14 cellular contexts compared by ENCODE assay signal in genomic region chr11:77152846-77153245, GRCh38. TPM values are rescaled to one million over a fixed set of nuclear protein-coding genes. Genes with fewer than 3 reads are reported as not detected.
DNase-seq lines count a peak whose midpoint lies in the region; ATAC-seq and TF ChIP-seq lines count a peak whose summit lies in the region.
"Had no signal": no experiment of that assay in that cellular context is flagged by ENCODE, and none has a peak within 500 bp of the region (broad histone marks: within the 10 kb centered on the region; RNA-seq: fewer than 3 reads in every experiment).

No MANE protein-coding gene starts in this region.

- peaks cover 6% of the 10 kb centered on the region for H3K27me3 Mint-ChIP-seq in T-helper 1 cell treated with Interleukin-12 subunit alpha and Interleukin-12 subunit beta and Interleukin-4 antibody, amounts not matched to agents 30 μg/mL and 1 μg/mL, for 36 hours (ENCODE audit: low read depth)
- peaks cover 17 to 19% of the 10 kb centered on the region in 2 donors for H3K27me3 Mint-ChIP-seq in natural killer cell (ENCODE audit: low read depth in 2 of 2)

- no peaks in the 10 kb centered on the region for H3K36me3 Mint-ChIP-seq in T-helper 1 cell treated with Interleukin-12 subunit alpha and Interleukin-12 subunit beta and Interleukin-4 antibody, amounts not matched to agents 30 μg/mL and 1 μg/mL, for 36 hours (ENCODE audit: low read depth)
- no peaks in the 10 kb centered on the region for H3K36me3 Mint-ChIP-seq in natural killer cell

- DNase-seq in T-helper 1 cell, result no peak
- DNase-seq in MV-4-11 (lab: John Stamatoyannopoulos, UW), result peak; percentile 15
- DNase-seq in amniotic epithelial cell (ENCODE audit: low read depth), result peak; percentile 64
- DNase-seq in natural killer cell, result no peak
- no peak for DNase-seq in COLO668 (lab: John Stamatoyannopoulos, UW; ENCODE audit: unreplicated experiment)
- no peak for DNase-seq in SKM-1 (lab: John Stamatoyannopoulos, UW; ENCODE audit: unreplicated experiment)
- DNase-seq: Calu3, NCI-H1694, NCI-H510A treated with DMSO at 0.1 percent for 48 hours had no signal

- peaks cover 34% of the 10 kb centered on the region for H3K4me1 Mint-ChIP-seq in T-helper 1 cell treated with Interleukin-12 subunit alpha and Interleukin-12 subunit beta and Interleukin-4 antibody, amounts not matched to agents 30 μg/mL and 1 μg/mL, for 36 hours (ENCODE audit: low read depth)
- H3K4me1 Mint-ChIP-seq in natural killer cell, result peaks cover 40 to 66% of the 10 kb centered on the region in 2 donors

- no peaks in the 10 kb centered on the region for H3K9me3 Mint-ChIP-seq in T-helper 1 cell treated with Interleukin-12 subunit alpha and Interleukin-12 subunit beta and Interleukin-4 antibody, amounts not matched to agents 30 μg/mL and 1 μg/mL, for 36 hours
- no peaks in the 10 kb centered on the region for H3K9me3 Mint-ChIP-seq in natural killer cell
- H3K9me3 Mint-ChIP-seq: dendritic cell treated with granulocyte-macrophage colony-stimulating factor and Interleukin-4, amounts not matched to agents 40 ng/mL and 50 ng/mL, for 4 days had no signal

- ATAC-seq in natural killer cell (no peak), GM21367 (IDR thresholded peaks at IDR 0.05; ENCODE audit: unreplicated experiment) (no peak)

- H3K4me3 Mint-ChIP-seq in T-helper 1 cell treated with Interleukin-12 subunit alpha and Interleukin-12 subunit beta and Interleukin-4 antibody, amounts not matched to agents 30 μg/mL and 1 μg/mL, for 36 hours, result peak overlapping the region; percentile 22
- H3K4me3 Mint-ChIP-seq in natural killer cell, result peak overlapping the region; percentile 77
- H3K4me3 Mint-ChIP-seq: dendritic cell treated with granulocyte-macrophage colony-stimulating factor and Interleukin-4, amounts not matched to agents 40 ng/mL and 50 ng/mL, for 4 days had no signal

- no peak for TF ChIP-seq CTCF in natural killer cell (IDR thresholded peaks at IDR 0.05)

- intact Hi-C loops in natural killer cell (cut with micrococcal nuclease), result no loop called here

- H3K27ac Mint-ChIP-seq in T-helper 1 cell treated with Interleukin-12 subunit alpha and Interleukin-12 subunit beta and Interleukin-4 antibody, amounts not matched to agents 30 μg/mL and 1 μg/mL, for 36 hours, result peak overlapping the region; percentile 53
- peak overlapping the region in 1 of 2 donors; percentile 72 for H3K27ac Mint-ChIP-seq in natural killer cell

RNA-seq across cellular contexts. Expression of gene MYO7A, which starts 24.8 kb away (rescaled TPM):
- total RNA-seq in natural killer cell, result 1 to 10 TPM in 1 of 3 donors, under 1 TPM in 2; 0.20 to 1.1 (median 0.68) TPM

RNA-seq across cellular contexts. Expression of gene OMP, which starts 50.2 kb away (rescaled TPM):
- total RNA-seq in natural killer cell, result 1 to 10 TPM in 1 of 3 donors, under 1 TPM in 2; 0.82 to 1.4 (median 0.85) TPM
- total RNA-seq: H4, omental fat pad had no signal

Comparison
In these comparisons a context has a peak if more than half of its experiments do, and no peak if none do; other contexts are left out.
1. DNase-seq: peak in MV-4-11 (single experiment) and amniotic epithelial cell (single experiment); none in T-helper 1 cell (0 of 5), natural killer cell (single experiment), COLO668 (single experiment) and SKM-1 (single experiment).